In the genomic region with DNA sequence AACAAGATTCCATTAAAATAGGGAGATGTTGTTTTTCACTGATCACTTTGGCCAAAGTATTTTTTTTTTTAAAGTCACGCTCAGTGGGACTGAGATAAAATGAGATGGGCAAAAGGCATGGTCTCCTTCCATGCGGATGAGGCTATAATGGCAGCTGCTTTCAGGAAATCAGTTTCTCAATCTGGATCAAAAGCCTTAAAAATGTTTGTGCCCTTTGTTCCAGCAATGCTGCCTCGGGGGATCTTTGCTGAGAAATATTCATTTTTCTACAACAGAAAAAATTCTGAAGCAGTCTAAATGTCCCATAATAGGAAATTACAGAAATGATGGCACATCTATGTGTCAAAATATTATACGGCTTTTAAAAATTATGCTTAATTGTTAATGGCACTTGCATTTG, we compare ENCODE assay signal across 19 cellular contexts.
"Had no signal": no experiment of that assay in that cellular context is flagged by ENCODE, and none has a peak within 500 bp of the region (broad histone marks: within the 10 kb centered on the region; RNA-seq: fewer than 3 reads in every experiment).

No MANE protein-coding gene starts in this region.

- H3K9me3 ChIP-seq: esophagus muscularis mucosa, ovary, prostate gland, upper lobe of left lung had no signal

- ATAC-seq: effector memory CD8-positive, alpha-beta T cell; naive thymus-derived CD8-positive, alpha-beta T cell; WTC11 had no signal

- DNase-seq: activated gamma-delta T cell treated with Interleukin-2 at 50 U/mL for 16 hours; activated T-cell treated with anti-CD3 and anti-CD28 coated beads, Interleukin-2, amount 50 U/mL, for 1 hour; aorta; central memory CD4-positive, alpha-beta T cell; dorsolateral prefrontal cortex; effector memory CD8-positive, alpha-beta T cell; kidney; naive thymus-derived CD8-positive, alpha-beta T cell; ovary; stimulated activated CD4-positive, alpha-beta T cell treated with anti-CD3 and anti-CD28 coated beads, Interleukin-4, amount 100 ng/mL, for 24 hours; stimulated activated naive CD4-positive, alpha-beta T cell treated with Interleukin-2 at 50 U/mL for 16 hours; T-helper 9 cell had no signal

- H3K27me3 ChIP-seq: dorsolateral prefrontal cortex, esophagus muscularis mucosa, neural progenitor cell, ovary, upper lobe of left lung had no signal

- FAIRE-seq: colon, kidney had no signal

- H3K27ac ChIP-seq: dorsolateral prefrontal cortex, esophagus muscularis mucosa, neural progenitor cell, ovary, prostate gland, upper lobe of left lung had no signal

- H3K9ac ChIP-seq: neural progenitor cell had no signal

- H3K36me3 ChIP-seq: esophagus muscularis mucosa, neural progenitor cell, ovary, prostate gland, upper lobe of left lung had no signal

- H3K4me2 ChIP-seq: neural progenitor cell had no signal

- H3K4me3 ChIP-seq: dorsolateral prefrontal cortex, esophagus muscularis mucosa, lung, neural progenitor cell, ovary, prostate gland, upper lobe of left lung had no signal
